ENCODE assay signal across 3 cellular contexts in the genomic region with DNA sequence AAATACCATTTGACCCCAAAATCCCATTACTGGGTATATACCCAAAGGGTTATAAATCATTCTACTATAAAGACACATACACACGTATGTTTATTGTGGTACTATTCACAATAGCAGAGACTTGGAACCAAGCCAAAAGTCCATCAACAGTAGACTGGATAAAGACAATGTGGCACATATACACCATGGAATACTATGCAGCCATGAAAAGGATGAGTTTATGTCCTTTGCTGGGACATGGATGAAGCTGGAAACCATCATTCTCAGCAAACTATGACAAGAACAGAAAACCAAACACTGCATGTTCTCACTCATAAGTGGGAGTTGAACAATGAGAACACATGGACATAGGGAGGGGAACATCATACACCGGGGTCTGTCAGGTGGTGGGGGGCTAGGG. TPM values are rescaled to one million over a fixed set of nuclear protein-coding genes. Genes with fewer than 3 reads are reported as not detected.
"Had no signal": no experiment of that assay in that cellular context is flagged by ENCODE, and none has a peak within 500 bp of the region (broad histone marks: within the 10 kb centered on the region; RNA-seq: fewer than 3 reads in every experiment).

No MANE protein-coding gene starts in this region.

RNA-seq across cellular contexts. Expression of a gene that starts 49.6 kb away (rescaled TPM):
- total RNA-seq: LHCN-M2, M059J, MCF 10A had no signal
